8 cellular contexts compared by ENCODE assay signal in the genomic region with DNA sequence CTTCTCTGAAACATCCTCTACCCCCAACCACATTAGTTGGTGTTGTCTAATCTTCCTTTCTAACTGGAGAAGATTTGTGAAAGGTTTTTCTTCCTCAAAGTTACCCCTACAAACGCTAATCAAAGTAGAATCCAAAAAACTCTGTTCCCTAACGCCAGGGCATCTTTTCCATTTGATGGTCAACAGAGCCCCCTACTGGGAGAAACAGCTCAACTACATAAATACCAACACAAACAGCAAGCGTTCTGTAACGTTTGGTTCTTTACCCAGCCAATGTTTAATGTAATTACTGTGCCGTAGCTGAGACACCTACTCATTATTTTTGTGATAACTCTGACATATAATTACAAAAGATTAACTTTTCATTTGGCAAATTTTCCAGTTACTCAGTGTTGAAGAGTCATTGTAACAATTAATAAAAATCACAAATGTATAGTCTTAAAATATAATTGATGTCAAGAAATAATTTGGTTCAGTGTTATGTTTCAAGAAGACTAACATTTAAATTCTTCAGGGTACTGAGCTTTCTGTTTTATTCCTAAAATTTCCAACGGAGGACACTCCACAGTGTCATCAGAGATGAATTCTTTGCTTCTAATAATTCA.
A peak's percentile ranks its signal among the peaks of the same experiment; 100 is the strongest.
DNase-seq lines count a peak whose midpoint lies in the region; ATAC-seq and TF ChIP-seq lines count a peak whose summit lies in the region.

No MANE protein-coding gene starts in this region.

- no peaks in the 10 kb centered on the region for H4K20me1 ChIP-seq in Loucy (ENCODE audit: insufficient read depth, low read length, poor library complexity, severe bottlenecking)

- H3K27ac ChIP-seq in SJSA1 (no peak overlapping the region), esophagus muscularis mucosa (replicated peaks in 1 of 4) (no peak overlapping the region)

- TF ChIP-seq CTCF in Loucy (conservative IDR thresholded peaks at IDR 0.05; ENCODE audit: low read length) (peak; percentile 95), esophagus muscularis mucosa (IDR thresholded peaks at IDR 0.05) (peak; percentile 69 to 85 (median 78))

- H3K4me2 ChIP-seq in Loucy (ENCODE audit: low read depth, low read length, poor library complexity, severe bottlenecking), result no peak overlapping the region

- no peaks in the 10 kb centered on the region for H3F3A ChIP-seq in Loucy (ENCODE audit: low read depth)

- no peaks in the 10 kb centered on the region for H3K79me2 ChIP-seq in Loucy (ENCODE audit: insufficient read depth, low read length)

- no peaks in the 10 kb centered on the region for H3K36me3 Mint-ChIP-seq in activated CD4-positive, alpha-beta T cell treated with anti-CD3 and anti-CD28 coated beads, Interleukin-2, amount 10 ng/mL, durations not matched to agents 24 days and 14 days (ENCODE audit: low read depth)

- H3K9me3 ChIP-seq in Loucy (ENCODE audit: insufficient read depth, low read depth, low read length) (no peaks in the 10 kb centered on the region), SJSA1 (replicated peaks) (no peaks in the 10 kb centered on the region), esophagus muscularis mucosa (no peaks in the 10 kb centered on the region)

- intact Hi-C loops in activated CD4-positive, alpha-beta T cell treated with anti-CD3 and anti-CD28 coated beads, Interleukin-2, amount 10 ng/mL, durations not matched to agents 24 days and 14 days (cut with micrococcal nuclease), result loop anchor here (2.0 to 10.0 kb wide), 2 partner anchors 326 to 492 kb away; a partner anchor contains a TSS
- intact Hi-C loops in esophagus muscularis mucosa (cut with DNase I), result loop anchor here (5.0 to 10.0 kb wide), 3 partner anchors 94 to 489 kb away; a partner anchor contains a TSS

- 1% methylated on average over 6 of the region's 6 CpGs for WGBS in esophagus muscularis mucosa

- peak; percentile 78 for DNase-seq in activated CD4-positive, alpha-beta T cell treated with anti-CD3 and anti-CD28 coated beads, Interleukin-2, amount 10 ng/mL, durations not matched to agents 24 days and 14 days
- no peak for DNase-seq in activated CD4-positive, alpha-beta T cell treated with anti-CD3 and anti-CD28 coated beads, Interleukin-2, amount 50 U/mL, for 1 hour
- DNase-seq in SJSA1 (ENCODE audit: low read depth in 1 of 2, low spot score in 2 of 2), result peak; percentile 48 to 49
- DNase-seq in esophagus muscularis mucosa (ENCODE audit: extremely low spot score), result no peak
- peak; percentile 74 for DNase-seq in myocyte (ENCODE audit: low read depth)
- no peak for DNase-seq in effector CD4-positive, alpha-beta T cell

- H2AFZ ChIP-seq in Loucy (ENCODE audit: low read length), result peak overlapping the region; percentile 81

- no peaks in the 10 kb centered on the region for H3K4me1 Mint-ChIP-seq in activated CD4-positive, alpha-beta T cell treated with anti-CD3 and anti-CD28 coated beads, Interleukin-2, amount 10 ng/mL, durations not matched to agents 24 days and 14 days

- H3K4me3 ChIP-seq in Loucy (ENCODE audit: low read length, poor library complexity, severe bottlenecking) (no peak overlapping the region), SJSA1 (no peak overlapping the region), esophagus muscularis mucosa (no peak overlapping the region)

- no peak for TF ChIP-seq POLR2A in esophagus muscularis mucosa (IDR thresholded peaks at IDR 0.05; ENCODE audit: low read depth)

- H3K4me1 ChIP-seq in Loucy (ENCODE audit: insufficient read depth, low read length, poor library complexity, severe bottlenecking), result no peaks in the 10 kb centered on the region
- H3K4me1 ChIP-seq in SJSA1 (replicated peaks), result no peaks in the 10 kb centered on the region
- H3K4me1 ChIP-seq in esophagus muscularis mucosa, result peaks cover 1 to 25% (median 11%) of the 10 kb centered on the region in 4 donors

- no peaks in the 10 kb centered on the region for H3K27me3 ChIP-seq in Loucy (ENCODE audit: insufficient read depth, low read length, poor library complexity, severe bottlenecking)
- 0 out of 2 replicates have a peak, but pooled peaks cover 3% of the 10 kb centered on the region for H3K27me3 ChIP-seq in SJSA1 (replicated peaks)
- H3K27me3 ChIP-seq in esophagus muscularis mucosa, result no peaks in the 10 kb centered on the region

- no peaks in the 10 kb centered on the region for H3K9me2 ChIP-seq in Loucy (replicated peaks; ENCODE audit: low read depth, low read length)

- H3K4me3 Mint-ChIP-seq in activated CD4-positive, alpha-beta T cell treated with anti-CD3 and anti-CD28 coated beads, Interleukin-2, amount 10 ng/mL, durations not matched to agents 24 days and 14 days, result no peak overlapping the region

- H3K27me3 Mint-ChIP-seq in activated CD4-positive, alpha-beta T cell treated with anti-CD3 and anti-CD28 coated beads, Interleukin-2, amount 10 ng/mL, durations not matched to agents 24 days and 14 days, result peaks cover 10% of the 10 kb centered on the region

- no peaks in the 10 kb centered on the region for H3K9me3 Mint-ChIP-seq in activated CD4-positive, alpha-beta T cell treated with anti-CD3 and anti-CD28 coated beads, Interleukin-2, amount 10 ng/mL, durations not matched to agents 24 days and 14 days

- no peak overlapping the region for H3K27ac Mint-ChIP-seq in activated CD4-positive, alpha-beta T cell treated with anti-CD3 and anti-CD28 coated beads, Interleukin-2, amount 10 ng/mL, durations not matched to agents 24 days and 14 days

- H3K36me3 ChIP-seq in Loucy (ENCODE audit: insufficient read depth, low read length), result no peaks in the 10 kb centered on the region
- H3K36me3 ChIP-seq in SJSA1, result no peaks in the 10 kb centered on the region
- no peaks in the 10 kb centered on the region for H3K36me3 ChIP-seq in esophagus muscularis mucosa

- peak; percentile 89 for ATAC-seq in GM21825 (IDR thresholded peaks at IDR 0.05; ENCODE audit: unreplicated experiment)

- TF ChIP-seq EP300 in esophagus muscularis mucosa (IDR thresholded peaks at IDR 0.05), result no peak

- no peak overlapping the region for H3K9ac ChIP-seq in Loucy (ENCODE audit: low read depth, low read length, poor library complexity, severe bottlenecking)

Comparison
In these comparisons a context has a peak if more than half of its experiments do, and no peak if none do; other contexts are left out.
1. DNase-seq: peak in activated CD4-positive, alpha-beta T cell treated with anti-CD3 and anti-CD28 coated beads, Interleukin-2, amount 10 ng/mL, durations not matched to agents 24 days and 14 days (single experiment), SJSA1 (2 of 2) and myocyte (single experiment); none in activated CD4-positive, alpha-beta T cell treated with anti-CD3 and anti-CD28 coated beads, Interleukin-2, amount 50 U/mL, for 1 hour (single experiment), esophagus muscularis mucosa (single experiment) and effector CD4-positive, alpha-beta T cell (single experiment).